21 cellular contexts compared by ENCODE assay signal in the genomic region with DNA sequence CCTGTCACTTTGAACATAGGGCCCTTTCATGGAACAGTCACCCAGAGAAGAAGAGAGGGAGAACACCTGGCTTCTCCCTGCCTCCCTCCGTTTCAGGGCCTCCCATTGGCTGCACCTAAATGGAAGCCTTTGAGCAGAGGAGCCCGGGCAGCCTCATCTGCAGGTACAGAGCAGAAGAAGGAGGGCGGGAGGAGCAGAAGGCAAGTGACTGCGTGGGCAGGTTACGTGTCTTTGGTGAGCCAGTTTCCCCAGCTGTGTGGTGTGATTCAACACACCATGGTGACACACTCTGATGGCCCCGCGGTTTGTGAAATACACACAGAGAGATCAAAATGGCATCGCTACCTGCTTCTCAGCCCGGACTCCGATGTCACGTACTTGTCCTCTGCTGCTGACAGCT. TPM values are rescaled to one million over a fixed set of nuclear protein-coding genes. Genes with fewer than 3 reads are reported as not detected.
DNase-seq lines count a peak whose midpoint lies in the region; ATAC-seq and TF ChIP-seq lines count a peak whose summit lies in the region.
"Had no signal": no experiment of that assay in that cellular context is flagged by ENCODE, and none has a peak within 500 bp of the region (broad histone marks: within the 10 kb centered on the region; RNA-seq: fewer than 3 reads in every experiment).

No MANE protein-coding gene starts in this region.

- no peak for TF ChIP-seq CTCF in natural killer cell (IDR thresholded peaks at IDR 0.05)

- H3K4me3 Mint-ChIP-seq in natural killer cell treated with Interleukin-12 subunit alpha and Interleukin-12 subunit beta and Interleukin-15 and Interleukin-18, amount 100 ng/mL, for 72 hours = no peak overlapping the region
- no peak overlapping the region for H3K4me3 Mint-ChIP-seq in natural killer cell
- H3K4me3 Mint-ChIP-seq: CD4-positive, CD25-positive, alpha-beta regulatory T cell; CD8-positive, alpha-beta memory T cell; HFFc6 had no signal

- peaks cover 4 to 6% of the 10 kb centered on the region in 2 donors for H3K4me1 Mint-ChIP-seq in natural killer cell treated with Interleukin-12 subunit alpha and Interleukin-12 subunit beta and Interleukin-15 and Interleukin-18, amount 100 ng/mL, for 72 hours (ENCODE audit: low read depth in 2 of 2)
- no peaks in the 10 kb centered on the region for H3K4me1 Mint-ChIP-seq in natural killer cell
- H3K4me1 Mint-ChIP-seq: CD4-positive, CD25-positive, alpha-beta regulatory T cell had no signal

- no peaks in the 10 kb centered on the region for H3K36me3 Mint-ChIP-seq in natural killer cell treated with Interleukin-12 subunit alpha and Interleukin-12 subunit beta and Interleukin-15 and Interleukin-18, amount 100 ng/mL, for 72 hours
- no peaks in the 10 kb centered on the region for H3K36me3 Mint-ChIP-seq in natural killer cell
- H3K36me3 Mint-ChIP-seq: CD4-positive, CD25-positive, alpha-beta regulatory T cell; CD8-positive, alpha-beta memory T cell had no signal

- H3K27ac Mint-ChIP-seq in natural killer cell treated with Interleukin-12 subunit alpha and Interleukin-12 subunit beta and Interleukin-15 and Interleukin-18, amount 100 ng/mL, for 72 hours = no peak overlapping the region
- H3K27ac Mint-ChIP-seq in natural killer cell = no peak overlapping the region
- H3K27ac Mint-ChIP-seq: CD4-positive, CD25-positive, alpha-beta regulatory T cell; HFFc6 had no signal

- peak; percentile 5 for DNase-seq in natural killer cell treated with Interleukin-12 subunit alpha and Interleukin-12 subunit beta and Interleukin-15 and Interleukin-18, amount 100 ng/mL, for 72 hours (ENCODE audit: low spot score)
- DNase-seq in natural killer cell = no peak
- DNase-seq in posterior vena cava (ENCODE audit: low spot score) = peak; percentile 60
- DNase-seq in kidney glomerular epithelial cell (lab: John Stamatoyannopoulos, UW) = no peak
- no peak for DNase-seq in activated T-cell treated with anti-CD3 and anti-CD28 coated beads, Interleukin-2, amount 50 U/mL, for 1 hour
- DNase-seq: ACHN; BE2C; C1 segment of cervical spinal cord; CD4-positive, CD25-positive, alpha-beta regulatory T cell; CD8-positive, alpha-beta memory T cell; COR-L47; DMS 273 treated with DMSO at 0.1 percent for 48 hours; DMS79 treated with DMSO at 0.1 percent for 48 hours; GF-D8; GOT3; H7; HFFc6; IMR-90 had no signal

- no peaks in the 10 kb centered on the region for H3K9me3 Mint-ChIP-seq in natural killer cell treated with Interleukin-12 subunit alpha and Interleukin-12 subunit beta and Interleukin-15 and Interleukin-18, amount 100 ng/mL, for 72 hours
- no peaks in the 10 kb centered on the region for H3K9me3 Mint-ChIP-seq in natural killer cell
- H3K9me3 Mint-ChIP-seq: CD4-positive, CD25-positive, alpha-beta regulatory T cell; CD8-positive, alpha-beta memory T cell had no signal

- intact Hi-C loops in natural killer cell (cut with micrococcal nuclease) (no loop called here), posterior vena cava (cut with DNase I) (no loop called here)

- H3K27me3 Mint-ChIP-seq in natural killer cell treated with Interleukin-12 subunit alpha and Interleukin-12 subunit beta and Interleukin-15 and Interleukin-18, amount 100 ng/mL, for 72 hours = peaks cover 0 to 9% of the 10 kb centered on the region in 2 donors
- H3K27me3 Mint-ChIP-seq in natural killer cell (ENCODE audit: low read depth in 2 of 2) = peaks cover 5 to 10% of the 10 kb centered on the region in 2 donors
- H3K27me3 Mint-ChIP-seq: CD4-positive, CD25-positive, alpha-beta regulatory T cell had no signal

- ATAC-seq in natural killer cell treated with Interleukin-12 subunit alpha and Interleukin-12 subunit beta and Interleukin-15 and Interleukin-18, amount 100 ng/mL, for 72 hours = no peak
- no peak for ATAC-seq in natural killer cell
- peak; percentile 41 for ATAC-seq in esophagus mucosa
- ATAC-seq in HG02678 (IDR thresholded peaks at IDR 0.05; ENCODE audit: unreplicated experiment) = no peak
- ATAC-seq: HCT116 had no signal

RNA-seq across cellular contexts. Expression of a gene that starts 0.4 kb away (rescaled TPM):
- total RNA-seq in natural killer cell treated with Interleukin-12 subunit alpha and Interleukin-12 subunit beta and Interleukin-15 and Interleukin-18, amount 100 ng/mL, for 72 hours = 1 to 10 TPM in 1 of 2 donors, under 1 TPM in 1; 0.81 to 6.9 TPM
- 1 to 10 TPM in 2 of 3 donors, under 1 TPM in 1; 0.63 to 2.7 (median 1.8) TPM for total RNA-seq in natural killer cell
- 0.04 TPM for total RNA-seq in esophagus mucosa
- total RNA-seq in posterior vena cava = not detected
- total RNA-seq: HFFc6, IMR-90 had no signal

Comparison
In these comparisons a context has a peak if more than half of its experiments do, and no peak if none do; other contexts are left out.
1. DNase-seq: peak in natural killer cell treated with Interleukin-12 subunit alpha and Interleukin-12 subunit beta and Interleukin-15 and Interleukin-18, amount 100 ng/mL, for 72 hours (single experiment) and posterior vena cava (single experiment); none in natural killer cell (single experiment), kidney glomerular epithelial cell (single experiment) and activated T-cell treated with anti-CD3 and anti-CD28 coated beads, Interleukin-2, amount 50 U/mL, for 1 hour (single experiment).